In the genomic region with DNA sequence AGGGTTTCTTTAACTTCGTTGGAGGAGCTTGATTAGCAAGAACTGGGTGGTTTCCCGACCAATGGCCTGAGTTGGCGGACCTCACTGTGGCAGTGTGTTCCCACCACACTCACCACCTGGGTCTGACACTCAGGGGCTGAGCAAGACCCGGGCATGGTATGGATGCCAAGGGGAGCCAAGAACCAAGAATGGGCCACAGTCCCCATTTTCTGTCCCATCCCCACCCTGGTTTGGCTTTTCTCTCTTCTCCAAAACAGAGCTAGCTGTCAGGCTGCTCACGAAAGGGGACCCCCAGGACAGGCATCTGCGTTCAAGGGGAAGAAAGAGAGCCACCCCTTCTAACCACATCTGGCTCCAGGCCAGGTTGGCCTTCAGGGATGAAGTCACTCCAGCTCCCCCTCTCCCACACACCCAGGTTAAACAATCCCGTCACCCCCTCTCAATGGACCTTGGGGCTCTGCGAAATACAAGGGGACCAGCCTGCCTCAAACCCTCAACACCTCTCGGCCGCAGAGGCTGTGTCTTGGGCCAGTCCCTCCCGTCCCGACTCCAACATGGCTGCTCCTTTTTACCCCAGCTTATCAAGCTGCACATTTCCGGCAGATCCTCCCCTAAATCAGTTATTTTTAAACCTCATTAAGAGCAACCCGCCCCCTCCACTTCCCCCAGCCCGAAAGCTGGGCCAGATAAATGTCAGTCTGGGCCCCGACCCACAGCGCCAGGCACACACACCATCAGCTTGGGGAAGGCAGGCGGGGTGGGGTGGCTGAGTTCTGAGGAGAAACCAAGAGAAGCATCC, we compare ENCODE assay signal across 8 cellular contexts. TPM values are rescaled to one million over a fixed set of nuclear protein-coding genes. Genes with fewer than 3 reads are reported as not detected.
DNase-seq lines count a peak whose midpoint lies in the region; ATAC-seq, FAIRE-seq and TF ChIP-seq lines count a peak whose summit lies in the region.

No MANE protein-coding gene starts in this region.

- DNase-seq in heart left ventricle (peak in 4 of 5 donors; percentile 38 to 69 (median 54)), left ventricle myocardium superior (no peak), kidney (peak; percentile 86), transverse colon (peak; percentile 41), mucosa of gallbladder (ENCODE audit: low spot score) (no peak), WERI-Rb-1 (no peak)

- H3K36me3 Mint-ChIP-seq in activated T-helper 17 cell treated with anti-CD3 and anti-CD28 coated beads, Interleukin-2, amount 50 U/mL, for 72 hours (ENCODE audit: low read depth), result peaks cover 89% of the 10 kb centered on the region

- peak overlapping the region; percentile 11 to 99 (median 84) for H3K4me3 ChIP-seq in heart left ventricle
- H3K4me3 ChIP-seq in kidney (ENCODE audit: low read length in 2 of 2), result peak overlapping the region; percentile 76 to 97
- H3K4me3 ChIP-seq in transverse colon, result peak overlapping the region in 2 of 4 donors; percentile 76 to 91
- H3K4me3 ChIP-seq in WERI-Rb-1 (ENCODE audit: low read depth, low read length), result no peak overlapping the region

- TF ChIP-seq EP300 in transverse colon (IDR thresholded peaks at IDR 0.05; ENCODE audit: low read depth), result no peak

- TF ChIP-seq POLR2A in heart left ventricle (IDR thresholded peaks at IDR 0.05) (no peak), transverse colon (IDR thresholded peaks at IDR 0.05) (no peak)

- H3K27ac ChIP-seq in heart left ventricle, result peak overlapping the region; percentile 86 to 100 (median 97)
- H3K27ac ChIP-seq in kidney (ENCODE audit: low read depth in 2 of 2, low read length in 2 of 2), result peak overlapping the region; percentile 95 to 98
- peak overlapping the region; percentile 91 to 98 (median 96) for H3K27ac ChIP-seq in transverse colon
- H3K27ac ChIP-seq in WERI-Rb-1, result no peak overlapping the region

- ATAC-seq in heart left ventricle (no peak), left ventricle myocardium superior (no peak), HG03520 (IDR thresholded peaks at IDR 0.05; ENCODE audit: unreplicated experiment) (no peak)
- no peak for ATAC-seq in activated T-helper 17 cell treated with anti-CD3 and anti-CD28 coated beads, Interleukin-2, amount 50 U/mL, for 72 hours (replicated peaks)

- no peaks in the 10 kb centered on the region for H3K9me3 ChIP-seq in heart left ventricle
- no peaks in the 10 kb centered on the region for H3K9me3 ChIP-seq in kidney (ENCODE audit: control insufficient read depth in 1 of 2, low read length in 2 of 2)
- H3K9me3 ChIP-seq in transverse colon, result no peaks in the 10 kb centered on the region
- H3K9me3 ChIP-seq in WERI-Rb-1 (ENCODE audit: severe bottlenecking), result no peaks in the 10 kb centered on the region

- no peaks in the 10 kb centered on the region for H3K27me3 ChIP-seq in heart left ventricle
- no peaks in the 10 kb centered on the region for H3K27me3 ChIP-seq in transverse colon
- H3K27me3 ChIP-seq in WERI-Rb-1 (ENCODE audit: insufficient read depth, low read depth, severe bottlenecking), result no peaks in the 10 kb centered on the region

- H3K4me3 Mint-ChIP-seq in activated T-helper 17 cell treated with anti-CD3 and anti-CD28 coated beads, Interleukin-2, amount 50 U/mL, for 72 hours, result peak overlapping the region; percentile 89

- peaks cover 53% of the 10 kb centered on the region for H3K4me1 Mint-ChIP-seq in activated T-helper 17 cell treated with anti-CD3 and anti-CD28 coated beads, Interleukin-2, amount 50 U/mL, for 72 hours

- no peaks in the 10 kb centered on the region for H3K27me3 Mint-ChIP-seq in activated T-helper 17 cell treated with anti-CD3 and anti-CD28 coated beads, Interleukin-2, amount 50 U/mL, for 72 hours

- in situ Hi-C loops in transverse colon (cut with MboI; ENCODE audit: low pct_ligation_motif_present in 1 of 4, low pct_unique_long_range_greater_than_20kb in 1 of 4, low sequenced_read_pairs in 3 of 4), result no loop called here

- FAIRE-seq in kidney (lab: Jason Lieb, UNC), result no peak

- WGBS in heart left ventricle, 4 donors, result 36 to 53% (median 40%) methylated on average over 18 of the region's 18 CpGs
- 19 to 57% methylated on average over 4 to 17 of the region's 18 CpGs for WGBS in transverse colon (ENCODE audit: low coverage in 1 of 2), 2 donors

- H3K4me1 ChIP-seq in heart left ventricle, result peaks cover under 1 to 74% (median 56%) of the 10 kb centered on the region in 12 donors
- peaks cover 9 to 25% of the 10 kb centered on the region in 2 donors for H3K4me1 ChIP-seq in kidney (ENCODE audit: control insufficient read depth in 1 of 2, insufficient read depth in 1 of 2, low read depth in 1 of 2, low read length in 2 of 2)
- peaks cover 16 to 72% (median 56%) of the 10 kb centered on the region in 4 donors for H3K4me1 ChIP-seq in transverse colon

- intact Hi-C loops in heart left ventricle (cut with DNase I) (loop anchor here in 5 of 10 donors (2.0 to 10.0 kb wide), 3 partner anchors 67 to 907 kb away; no protein-coding TSS in a partner anchor), left ventricle myocardium superior (cut with micrococcal nuclease) (no loop called here), kidney (cut with DNase I) (no loop called here), transverse colon (cut with DNase I; ENCODE audit: low total_unique reads) (no loop called here)

- TF ChIP-seq CTCF in heart left ventricle (IDR thresholded peaks at IDR 0.05), result no peak
- no peak for TF ChIP-seq CTCF in kidney (IDR thresholded peaks at IDR 0.05; ENCODE audit: borderline replicate concordance, extremely low read depth, insufficient read depth)
- no peak for TF ChIP-seq CTCF in transverse colon (IDR thresholded peaks at IDR 0.05)
- no peak for TF ChIP-seq CTCF in WERI-Rb-1 (IDR thresholded peaks at IDR 0.05; ENCODE audit: low read depth, low read length)

- peak overlapping the region; percentile 99 for H3K27ac Mint-ChIP-seq in activated T-helper 17 cell treated with anti-CD3 and anti-CD28 coated beads, Interleukin-2, amount 50 U/mL, for 72 hours

- no peaks in the 10 kb centered on the region for H3K9me3 Mint-ChIP-seq in activated T-helper 17 cell treated with anti-CD3 and anti-CD28 coated beads, Interleukin-2, amount 50 U/mL, for 72 hours

- peak overlapping the region in 1 of 2 donors; percentile 99 for H3K9ac ChIP-seq in kidney (ENCODE audit: low read length in 2 of 2)

- peaks cover 0 to 46% (median 40%) of the 10 kb centered on the region in 9 donors for H3K36me3 ChIP-seq in heart left ventricle
- peaks cover 19 to 28% of the 10 kb centered on the region in 2 donors for H3K36me3 ChIP-seq in kidney (ENCODE audit: control insufficient read depth in 1 of 2, insufficient read depth in 2 of 2, low read length in 2 of 2)
- peaks cover 0 to 22% (median 16%) of the 10 kb centered on the region in 4 donors for H3K36me3 ChIP-seq in transverse colon
- H3K36me3 ChIP-seq in WERI-Rb-1, result peaks cover 56% of the 10 kb centered on the region

RNA-seq across cellular contexts. Expression of a gene that starts 3.4 kb away (rescaled TPM):
- total RNA-seq in heart left ventricle, result 100 to 1,000 TPM in 5 of 9 donors, 10 to 100 TPM in 4; 84.3 to 246 (median 131) TPM
- polyA plus RNA-seq in heart left ventricle, result 100 to 1,000 TPM; 113 to 226 TPM
- total RNA-seq in left ventricle myocardium superior, result 104 TPM
- 100 to 1,000 TPM; 457 to 593 TPM for total RNA-seq in activated T-helper 17 cell treated with anti-CD3 and anti-CD28 coated beads, Interleukin-2, amount 50 U/mL, for 72 hours
- 358 TPM for total RNA-seq in kidney
- polyA plus RNA-seq in kidney (ENCODE audit: insufficient read depth, low read depth, low replicate concordance), result 223 TPM
- 100 to 1,000 TPM in 3 of 4 donors, 10 to 100 TPM in 1; 65.1 to 235 (median 168) TPM for total RNA-seq in transverse colon
- total RNA-seq in mucosa of gallbladder, result 205 TPM

RNA-seq across cellular contexts. Expression of a gene that starts 21.9 kb away (rescaled TPM):
- total RNA-seq in heart left ventricle (1 to 10 TPM in 1 of 9 donors, under 1 TPM in 6, not detected in 2; 0.31 to 1.8 (median 0.62) TPM), left ventricle myocardium superior (1.7 TPM), kidney (1.0 TPM), transverse colon (under 1 TPM in 1 of 4 donors, not detected in 3; 0.32 TPM), mucosa of gallbladder (0.37 TPM)
- polyA plus RNA-seq in heart left ventricle (1 to 10 TPM in 1 of 2 donors, under 1 TPM in 1; 0.29 to 1.3 TPM), kidney (ENCODE audit: insufficient read depth, low read depth, low replicate concordance) (14.2 TPM)
- total RNA-seq in activated T-helper 17 cell treated with anti-CD3 and anti-CD28 coated beads, Interleukin-2, amount 50 U/mL, for 72 hours, result 1 to 10 TPM in 1 of 2 donors, under 1 TPM in 1; 0.78 to 3.6 TPM

RNA-seq across cellular contexts. Expression of a gene that starts 23.5 kb away (rescaled TPM):
- total RNA-seq in heart left ventricle, result 1 to 10 TPM in 1 of 9 donors, under 1 TPM in 3, not detected in 5; 0.10 to 4.8 (median 0.12) TPM
- polyA plus RNA-seq in heart left ventricle, result under 1 TPM in 1 of 2 donors, not detected in 1; 0.06 TPM
- 0.79 TPM for total RNA-seq in left ventricle myocardium superior
- total RNA-seq in activated T-helper 17 cell treated with anti-CD3 and anti-CD28 coated beads, Interleukin-2, amount 50 U/mL, for 72 hours, result not detected
- 0.88 TPM for total RNA-seq in kidney
- 1.3 TPM for polyA plus RNA-seq in kidney (ENCODE audit: insufficient read depth, low read depth, low replicate concordance)
- 100 to 1,000 TPM in 1 of 4 donors, 10 to 100 TPM in 3; 40.7 to 137 (median 81.3) TPM for total RNA-seq in transverse colon
- 12.4 TPM for total RNA-seq in mucosa of gallbladder

RNA-seq across cellular contexts. Expression of a gene that starts 32.1 kb away (rescaled TPM):
- total RNA-seq in heart left ventricle (under 1 TPM in 1 of 9 donors, not detected in 8; 0.88 TPM), left ventricle myocardium superior (not detected), kidney (not detected), transverse colon (under 1 TPM in 1 of 4 donors, not detected in 3; 0.64 TPM), mucosa of gallbladder (not detected)
- polyA plus RNA-seq in heart left ventricle (under 1 TPM in 1 of 2 donors, not detected in 1; 0.24 TPM), kidney (ENCODE audit: insufficient read depth, low read depth, low replicate concordance) (not detected)
- total RNA-seq in activated T-helper 17 cell treated with anti-CD3 and anti-CD28 coated beads, Interleukin-2, amount 50 U/mL, for 72 hours, result not detected

RNA-seq across cellular contexts. Expression of a gene that starts 59.4 kb away (rescaled TPM):
- total RNA-seq in heart left ventricle, result not detected
- polyA plus RNA-seq in heart left ventricle, result under 1 TPM in 1 of 2 donors, not detected in 1; 0.27 TPM
- not detected for total RNA-seq in left ventricle myocardium superior
- total RNA-seq in activated T-helper 17 cell treated with anti-CD3 and anti-CD28 coated beads, Interleukin-2, amount 50 U/mL, for 72 hours, result under 1 TPM in 1 of 2 donors, not detected in 1; 0.26 TPM
- not detected for total RNA-seq in kidney
- 8.1 TPM for polyA plus RNA-seq in kidney (ENCODE audit: insufficient read depth, low read depth, low replicate concordance)
- total RNA-seq in transverse colon, result not detected
- total RNA-seq in mucosa of gallbladder, result not detected

Comparison
In these comparisons a context has a peak if more than half of its experiments do, and no peak if none do; other contexts are left out.
1. DNase-seq: peak in heart left ventricle (4 of 5), kidney (single experiment) and transverse colon (single experiment); none in left ventricle myocardium superior (single experiment), mucosa of gallbladder (single experiment) and WERI-Rb-1 (single experiment).